ENCODE assay signal across 8 cellular contexts in the genomic region with DNA sequence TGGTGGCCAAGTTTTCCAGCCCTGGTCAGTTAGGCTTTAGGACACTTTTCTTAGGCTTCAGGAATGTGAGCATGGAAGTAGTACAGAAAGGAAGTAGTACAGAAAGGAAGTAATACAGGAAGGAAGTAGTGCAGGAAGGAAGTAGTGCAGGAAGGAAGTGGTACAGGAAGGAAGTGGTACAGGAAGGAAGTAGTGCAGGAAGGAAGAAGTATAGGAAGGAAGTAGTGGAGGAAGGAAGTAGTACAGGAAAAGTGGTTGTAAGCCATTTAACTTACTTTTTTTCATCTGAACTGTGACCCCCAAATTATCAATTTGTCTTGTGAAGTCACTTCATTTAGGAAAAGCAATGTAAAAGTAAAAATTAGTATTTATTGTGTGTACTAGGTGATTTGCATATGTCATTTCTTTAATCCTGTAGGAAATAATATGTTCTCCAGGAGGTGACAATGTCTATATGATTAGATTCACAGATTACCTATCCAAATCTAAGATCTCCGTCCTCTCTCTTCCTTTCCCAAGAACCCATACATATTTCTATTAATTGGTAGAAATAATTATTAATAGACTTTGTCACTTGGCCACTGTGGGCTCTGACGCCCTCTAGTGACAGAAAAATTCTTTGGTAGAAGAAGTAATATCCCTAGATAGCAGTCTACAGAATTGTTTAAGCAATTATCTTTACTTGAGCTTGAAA. TPM values are rescaled to one million over a fixed set of nuclear protein-coding genes. Genes with fewer than 3 reads are reported as not detected.
DNase-seq lines count a peak whose midpoint lies in the region; ATAC-seq and TF ChIP-seq lines count a peak whose summit lies in the region.

No MANE protein-coding gene starts in this region.

- H3K36me3 Mint-ChIP-seq in activated CD8-positive, alpha-beta T cell treated with anti-CD3 and anti-CD28 coated beads, Interleukin-2, amount 10 ng/mL, durations not matched to agents 7 days and 5 days (ENCODE audit: low read depth): peaks cover 43% of the 10 kb centered on the region

- no peaks in the 10 kb centered on the region for H3K27me3 Mint-ChIP-seq in activated CD8-positive, alpha-beta T cell treated with anti-CD3 and anti-CD28 coated beads, Interleukin-2, amount 10 ng/mL, durations not matched to agents 7 days and 5 days (ENCODE audit: low read depth)

- H3K9me3 Mint-ChIP-seq in activated CD8-positive, alpha-beta T cell treated with anti-CD3 and anti-CD28 coated beads, Interleukin-2, amount 10 ng/mL, durations not matched to agents 7 days and 5 days (ENCODE audit: insufficient read depth): peaks cover 15% of the 10 kb centered on the region

- peaks cover 56% of the 10 kb centered on the region for H3K4me1 Mint-ChIP-seq in activated CD8-positive, alpha-beta T cell treated with anti-CD3 and anti-CD28 coated beads, Interleukin-2, amount 10 ng/mL, durations not matched to agents 7 days and 5 days (ENCODE audit: low read depth)

- no peak for ATAC-seq in activated CD8-positive, alpha-beta T cell treated with anti-CD3 and anti-CD28 coated beads, Interleukin-2, amount 10 ng/mL, durations not matched to agents 7 days and 5 days
- no peak for ATAC-seq in HG03342 (IDR thresholded peaks at IDR 0.05; ENCODE audit: unreplicated experiment)

- no peak overlapping the region for H3K4me3 Mint-ChIP-seq in activated CD8-positive, alpha-beta T cell treated with anti-CD3 and anti-CD28 coated beads, Interleukin-2, amount 10 ng/mL, durations not matched to agents 7 days and 5 days

- CTCF ChIA-PET in HEK293T (lab: Yijun Ruan, JAX): interaction anchor here (0.7 to 1.6 kb wide), 6 partner anchors 12 to 422 kb away, joined by 3 to 8 read pairs (median 4); no protein-coding TSS in a partner anchor
- CTCF ChIA-PET in activated CD8-positive, alpha-beta T cell treated with anti-CD3 and anti-CD28 coated beads, Interleukin-2, amount 10 ng/mL, durations not matched to agents 7 days and 5 days (lab: Charles Lee): interaction anchor here (0.7 to 1.8 kb wide), 18 partner anchors 8 to 1168 kb away, joined by 3 to 12 read pairs (median 4); a partner anchor contains a TSS

- peak overlapping the region; percentile 71 for H3K27ac Mint-ChIP-seq in activated CD8-positive, alpha-beta T cell treated with anti-CD3 and anti-CD28 coated beads, Interleukin-2, amount 10 ng/mL, durations not matched to agents 7 days and 5 days

- POLR2A ChIA-PET in HEK293T (lab: Yijun Ruan, JAX): no interaction called here
- POLR2A ChIA-PET in activated CD8-positive, alpha-beta T cell treated with anti-CD3 and anti-CD28 coated beads, Interleukin-2, amount 10 ng/mL, durations not matched to agents 7 days and 5 days (lab: Charles Lee): interaction anchor here (0.7 to 1.1 kb wide), 4 partner anchors 9 to 264 kb away, joined by 3 to 4 read pairs (median 4); no protein-coding TSS in a partner anchor

- peak; percentile 21 for DNase-seq in COLO829 (ENCODE audit: low spot score)
- peak; percentile 18 for DNase-seq in HEK293T (ENCODE audit: extremely low spot score)
- no peak for DNase-seq in activated CD8-positive, alpha-beta T cell treated with anti-CD3 and anti-CD28 coated beads, Interleukin-2, amount 10 ng/mL, durations not matched to agents 7 days and 5 days
- peak; percentile 54 for DNase-seq in kidney tubule cell (ENCODE audit: low spot score)
- no peak for DNase-seq in SHP77 treated with DMSO at 0.1 percent for 48 hours (lab: John Stamatoyannopoulos, UW)
- no peak for DNase-seq in germinal center (ENCODE audit: low spot score)
- no peak for DNase-seq in activated CD8-positive, alpha-beta memory T cell treated with anti-CD3 and anti-CD28 coated beads, Interleukin-2, amount 50 U/mL, for 4 hours

TF ChIP-seq in HEK293T, 16 proteins besides CTCF, POLR2A, EP300 and RAD21:
- TF ChIP-seq FOXM1 (IDR thresholded peaks at IDR 0.05; ENCODE audit: borderline replicate concordance): no peak
- TF ChIP-seq LEF1 (IDR thresholded peaks at IDR 0.05; ENCODE audit: borderline replicate concordance): no peak
- TF ChIP-seq SUZ12 (IDR thresholded peaks at IDR 0.05): no peak
- TF ChIP-seq CTBP1 (IDR thresholded peaks at IDR 0.05; ENCODE audit: borderline replicate concordance): no peak
- no peak for TF ChIP-seq TARDBP (IDR thresholded peaks at IDR 0.05)
- TF ChIP-seq ELF4 (IDR thresholded peaks at IDR 0.05): no peak
- TF ChIP-seq ARNT (IDR thresholded peaks at IDR 0.05): no peak
- TF ChIP-seq NFRKB (IDR thresholded peaks at IDR 0.05): no peak

RNA-seq across cellular contexts. Expression of a gene that starts 3.9 kb away (rescaled TPM):
- total RNA-seq in activated CD8-positive, alpha-beta T cell treated with anti-CD3 and anti-CD28 coated beads, Interleukin-2, amount 10 ng/mL, durations not matched to agents 7 days and 5 days: 10 to 100 TPM; 58.5 to 62.6 TPM

RNA-seq across cellular contexts. Expression of a gene that starts 34.1 kb away (rescaled TPM):
- total RNA-seq in activated CD8-positive, alpha-beta T cell treated with anti-CD3 and anti-CD28 coated beads, Interleukin-2, amount 10 ng/mL, durations not matched to agents 7 days and 5 days: 10 to 100 TPM; 12.9 to 15.0 TPM

Comparison
In these comparisons a context has a peak if more than half of its experiments do, and no peak if none do; other contexts are left out.
1. DNase-seq: peak in COLO829 (single experiment), HEK293T (single experiment) and kidney tubule cell (single experiment); none in activated CD8-positive, alpha-beta T cell treated with anti-CD3 and anti-CD28 coated beads, Interleukin-2, amount 10 ng/mL, durations not matched to agents 7 days and 5 days (single experiment), SHP77 treated with DMSO at 0.1 percent for 48 hours (single experiment), germinal center (single experiment) and activated CD8-positive, alpha-beta memory T cell treated with anti-CD3 and anti-CD28 coated beads, Interleukin-2, amount 50 U/mL, for 4 hours (single experiment).